ENCODE assay signal across 1 cellular context in the genomic region with DNA sequence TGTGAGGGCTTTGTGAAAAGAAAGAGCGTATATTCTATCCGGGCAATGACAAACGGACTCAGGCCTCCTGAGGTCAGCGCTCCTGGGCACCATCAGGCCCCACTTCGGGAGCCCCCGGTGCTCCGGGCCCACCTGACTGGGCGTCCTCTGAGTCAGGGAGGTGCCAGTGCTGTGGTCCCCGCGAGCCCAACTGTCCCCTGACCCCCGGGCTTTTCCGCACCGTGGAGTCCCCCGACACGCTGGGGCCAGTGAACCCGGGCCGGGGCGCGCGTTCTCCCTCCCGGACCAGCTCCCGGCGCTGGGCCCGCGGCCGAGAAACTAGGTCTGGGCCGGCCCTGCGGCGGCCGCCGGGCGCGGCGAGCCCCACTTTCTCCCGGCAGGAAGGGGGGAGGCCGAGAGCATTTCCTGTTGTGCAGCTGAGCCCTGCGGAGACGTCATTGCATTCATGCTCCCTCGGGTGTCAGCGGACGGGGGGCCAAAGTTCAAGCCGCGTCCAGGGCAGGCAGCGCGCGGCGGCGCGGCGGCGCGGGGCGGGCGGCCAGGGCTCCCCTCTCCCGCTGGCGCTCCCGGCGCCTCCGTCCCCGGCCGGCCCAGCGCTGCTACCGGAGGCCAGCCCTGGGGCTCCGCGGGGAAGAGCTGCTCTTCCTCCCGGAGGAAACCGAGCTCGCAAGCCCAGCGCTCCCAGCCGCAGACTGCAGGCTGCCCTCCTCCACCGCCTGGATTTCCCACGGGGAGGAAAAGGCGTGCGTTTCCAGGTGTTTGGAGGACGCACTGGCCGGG.
A peak's percentile ranks its signal among the peaks of the same experiment; 100 is the strongest.
TF ChIP-seq lines count a peak whose summit lies in the region.

No MANE protein-coding gene starts in this region.

TF ChIP-seq in HepG2, 621 proteins besides CTCF, POLR2A, EP300 and RAD21 (continued from another document and continues in another):
- TF ChIP-seq, protein P1, sequence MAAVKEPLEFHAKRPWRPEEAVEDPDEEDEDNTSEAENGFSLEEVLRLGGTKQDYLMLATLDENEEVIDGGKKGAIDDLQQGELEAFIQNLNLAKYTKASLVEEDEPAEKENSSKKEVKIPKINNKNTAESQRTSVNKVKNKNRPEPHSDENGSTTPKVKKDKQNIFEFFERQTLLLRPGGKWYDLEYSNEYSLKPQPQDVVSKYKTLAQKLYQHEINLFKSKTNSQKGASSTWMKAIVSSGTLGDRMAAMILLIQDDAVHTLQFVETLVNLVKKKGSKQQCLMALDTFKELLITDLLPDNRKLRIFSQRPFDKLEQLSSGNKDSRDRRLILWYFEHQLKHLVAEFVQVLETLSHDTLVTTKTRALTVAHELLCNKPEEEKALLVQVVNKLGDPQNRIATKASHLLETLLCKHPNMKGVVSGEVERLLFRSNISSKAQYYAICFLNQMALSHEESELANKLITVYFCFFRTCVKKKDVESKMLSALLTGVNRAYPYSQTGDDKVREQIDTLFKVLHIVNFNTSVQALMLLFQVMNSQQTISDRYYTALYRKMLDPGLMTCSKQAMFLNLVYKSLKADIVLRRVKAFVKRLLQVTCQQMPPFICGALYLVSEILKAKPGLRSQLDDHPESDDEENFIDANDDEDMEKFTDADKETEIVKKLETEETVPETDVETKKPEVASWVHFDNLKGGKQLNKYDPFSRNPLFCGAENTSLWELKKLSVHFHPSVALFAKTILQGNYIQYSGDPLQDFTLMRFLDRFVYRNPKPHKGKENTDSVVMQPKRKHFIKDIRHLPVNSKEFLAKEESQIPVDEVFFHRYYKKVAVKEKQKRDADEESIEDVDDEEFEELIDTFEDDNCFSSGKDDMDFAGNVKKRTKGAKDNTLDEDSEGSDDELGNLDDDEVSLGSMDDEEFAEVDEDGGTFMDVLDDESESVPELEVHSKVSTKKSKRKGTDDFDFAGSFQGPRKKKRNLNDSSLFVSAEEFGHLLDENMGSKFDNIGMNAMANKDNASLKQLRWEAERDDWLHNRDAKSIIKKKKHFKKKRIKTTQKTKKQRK (IDR thresholded peaks at IDR 0.05; ENCODE audit: low read length): no peak
- TF ChIP-seq JUNB (CRISPR knock-in tag; IDR thresholded peaks at IDR 0.05; ENCODE audit: borderline replicate concordance) (no peak), ZSCAN20 (CRISPR knock-in tag; IDR thresholded peaks at IDR 0.05; ENCODE audit: borderline replicate concordance) (peak; percentile 85; the same call in 1 of the 2 replicates), ZFAT (CRISPR knock-in tag; conservative IDR thresholded peaks at IDR 0.05) (no peak), ZNF773 (CRISPR knock-in tag; IDR thresholded peaks at IDR 0.05; ENCODE audit: borderline replicate concordance) (peak; percentile 89), GATAD2A (CRISPR knock-in tag; IDR thresholded peaks at IDR 0.05) (peak; percentile 41; the same call in 1 of the 2 replicates), ZSCAN31 (CRISPR knock-in tag; IDR thresholded peaks at IDR 0.05; ENCODE audit: low read depth) (peak; percentile 99), CHCHD3 (CRISPR knock-in tag; IDR thresholded peaks at IDR 0.05) (no peak), ELF4 (CRISPR knock-in tag; IDR thresholded peaks at IDR 0.05; ENCODE audit: borderline replicate concordance) (peak; percentile 85), KAT7 (CRISPR knock-in tag; IDR thresholded peaks at IDR 0.05; ENCODE audit: borderline replicate concordance) (peak; percentile 95), PAWR (CRISPR knock-in tag; IDR thresholded peaks at IDR 0.05; ENCODE audit: borderline replicate concordance) (no peak), ZNF33B (CRISPR knock-in tag; IDR thresholded peaks at IDR 0.05) (peak; percentile 70; the same call in 1 of the 2 replicates), ZNF44 (CRISPR knock-in tag; IDR thresholded peaks at IDR 0.05) (0 out of 2 replicates have a peak, but pooled peaks have one; percentile 39), ZNF766 (CRISPR knock-in tag; IDR thresholded peaks at IDR 0.05; ENCODE audit: borderline replicate concordance) (peak; percentile 96; the same call in 1 of the 2 replicates), ZNF317 (CRISPR knock-in tag; IDR thresholded peaks at IDR 0.05) (no peak; the same call in 1 of the 2 replicates), ZNF780A (CRISPR knock-in tag; IDR thresholded peaks at IDR 0.05) (no peak), NFIC (IDR thresholded peaks at IDR 0.05; ENCODE audit: low read length) (no peak; the same call in 1 of the 2 replicates), MTF2 (CRISPR knock-in tag; IDR thresholded peaks at IDR 0.05; ENCODE audit: borderline replicate concordance) (no peak), MBD4 (IDR thresholded peaks at IDR 0.05; ENCODE audit: borderline replicate concordance, low read length) (no peak), HMG20A (CRISPR knock-in tag; IDR thresholded peaks at IDR 0.05; ENCODE audit: borderline replicate concordance) (no peak), TCF7 (IDR thresholded peaks at IDR 0.05; ENCODE audit: low read depth) (no peak; the same call in 1 of the 2 replicates), HDAC6 (IDR thresholded peaks at IDR 0.05; ENCODE audit: low read depth, low read length) (no peak)
- TF ChIP-seq, protein P2, sequence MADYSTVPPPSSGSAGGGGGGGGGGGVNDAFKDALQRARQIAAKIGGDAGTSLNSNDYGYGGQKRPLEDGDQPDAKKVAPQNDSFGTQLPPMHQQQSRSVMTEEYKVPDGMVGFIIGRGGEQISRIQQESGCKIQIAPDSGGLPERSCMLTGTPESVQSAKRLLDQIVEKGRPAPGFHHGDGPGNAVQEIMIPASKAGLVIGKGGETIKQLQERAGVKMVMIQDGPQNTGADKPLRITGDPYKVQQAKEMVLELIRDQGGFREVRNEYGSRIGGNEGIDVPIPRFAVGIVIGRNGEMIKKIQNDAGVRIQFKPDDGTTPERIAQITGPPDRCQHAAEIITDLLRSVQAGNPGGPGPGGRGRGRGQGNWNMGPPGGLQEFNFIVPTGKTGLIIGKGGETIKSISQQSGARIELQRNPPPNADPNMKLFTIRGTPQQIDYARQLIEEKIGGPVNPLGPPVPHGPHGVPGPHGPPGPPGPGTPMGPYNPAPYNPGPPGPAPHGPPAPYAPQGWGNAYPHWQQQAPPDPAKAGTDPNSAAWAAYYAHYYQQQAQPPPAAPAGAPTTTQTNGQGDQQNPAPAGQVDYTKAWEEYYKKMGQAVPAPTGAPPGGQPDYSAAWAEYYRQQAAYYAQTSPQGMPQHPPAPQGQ (CRISPR knock-in tag; IDR thresholded peaks at IDR 0.05; ENCODE audit: borderline replicate concordance): no peak
- TF ChIP-seq, protein P3, sequence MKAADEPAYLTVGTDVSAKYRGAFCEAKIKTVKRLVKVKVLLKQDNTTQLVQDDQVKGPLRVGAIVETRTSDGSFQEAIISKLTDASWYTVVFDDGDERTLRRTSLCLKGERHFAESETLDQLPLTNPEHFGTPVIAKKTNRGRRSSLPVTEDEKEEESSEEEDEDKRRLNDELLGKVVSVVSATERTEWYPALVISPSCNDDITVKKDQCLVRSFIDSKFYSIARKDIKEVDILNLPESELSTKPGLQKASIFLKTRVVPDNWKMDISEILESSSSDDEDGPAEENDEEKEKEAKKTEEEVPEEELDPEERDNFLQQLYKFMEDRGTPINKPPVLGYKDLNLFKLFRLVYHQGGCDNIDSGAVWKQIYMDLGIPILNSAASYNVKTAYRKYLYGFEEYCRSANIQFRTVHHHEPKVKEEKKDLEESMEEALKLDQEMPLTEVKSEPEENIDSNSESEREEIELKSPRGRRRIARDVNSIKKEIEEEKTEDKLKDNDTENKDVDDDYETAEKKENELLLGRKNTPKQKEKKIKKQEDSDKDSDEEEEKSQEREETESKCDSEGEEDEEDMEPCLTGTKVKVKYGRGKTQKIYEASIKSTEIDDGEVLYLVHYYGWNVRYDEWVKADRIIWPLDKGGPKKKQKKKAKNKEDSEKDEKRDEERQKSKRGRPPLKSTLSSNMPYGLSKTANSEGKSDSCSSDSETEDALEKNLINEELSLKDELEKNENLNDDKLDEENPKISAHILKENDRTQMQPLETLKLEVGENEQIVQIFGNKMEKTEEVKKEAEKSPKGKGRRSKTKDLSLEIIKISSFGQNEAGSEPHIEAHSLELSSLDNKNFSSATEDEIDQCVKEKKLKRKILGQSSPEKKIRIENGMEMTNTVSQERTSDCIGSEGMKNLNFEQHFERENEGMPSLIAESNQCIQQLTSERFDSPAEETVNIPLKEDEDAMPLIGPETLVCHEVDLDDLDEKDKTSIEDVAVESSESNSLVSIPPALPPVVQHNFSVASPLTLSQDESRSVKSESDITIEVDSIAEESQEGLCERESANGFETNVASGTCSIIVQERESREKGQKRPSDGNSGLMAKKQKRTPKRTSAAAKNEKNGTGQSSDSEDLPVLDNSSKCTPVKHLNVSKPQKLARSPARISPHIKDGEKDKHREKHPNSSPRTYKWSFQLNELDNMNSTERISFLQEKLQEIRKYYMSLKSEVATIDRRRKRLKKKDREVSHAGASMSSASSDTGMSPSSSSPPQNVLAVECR (CRISPR knock-in tag; IDR thresholded peaks at IDR 0.05; ENCODE audit: borderline replicate concordance): peak; percentile 96
- TF ChIP-seq, protein P4, sequence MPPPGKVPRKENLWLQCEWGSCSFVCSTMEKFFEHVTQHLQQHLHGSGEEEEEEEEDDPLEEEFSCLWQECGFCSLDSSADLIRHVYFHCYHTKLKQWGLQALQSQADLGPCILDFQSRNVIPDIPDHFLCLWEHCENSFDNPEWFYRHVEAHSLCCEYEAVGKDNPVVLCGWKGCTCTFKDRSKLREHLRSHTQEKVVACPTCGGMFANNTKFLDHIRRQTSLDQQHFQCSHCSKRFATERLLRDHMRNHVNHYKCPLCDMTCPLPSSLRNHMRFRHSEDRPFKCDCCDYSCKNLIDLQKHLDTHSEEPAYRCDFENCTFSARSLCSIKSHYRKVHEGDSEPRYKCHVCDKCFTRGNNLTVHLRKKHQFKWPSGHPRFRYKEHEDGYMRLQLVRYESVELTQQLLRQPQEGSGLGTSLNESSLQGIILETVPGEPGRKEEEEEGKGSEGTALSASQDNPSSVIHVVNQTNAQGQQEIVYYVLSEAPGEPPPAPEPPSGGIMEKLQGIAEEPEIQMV (CRISPR knock-in tag; IDR thresholded peaks at IDR 0.05; ENCODE audit: low read depth): peak; percentile 78; the same call in 1 of the 2 replicates
- TF ChIP-seq, protein P5, sequence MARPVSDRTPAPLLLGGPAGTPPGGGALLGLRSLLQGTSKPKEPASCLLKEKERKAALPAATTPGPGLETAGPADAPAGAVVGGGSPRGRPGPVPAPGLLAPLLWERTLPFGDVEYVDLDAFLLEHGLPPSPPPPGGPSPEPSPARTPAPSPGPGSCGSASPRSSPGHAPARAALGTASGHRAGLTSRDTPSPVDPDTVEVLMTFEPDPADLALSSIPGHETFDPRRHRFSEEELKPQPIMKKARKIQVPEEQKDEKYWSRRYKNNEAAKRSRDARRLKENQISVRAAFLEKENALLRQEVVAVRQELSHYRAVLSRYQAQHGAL (CRISPR knock-in tag; IDR thresholded peaks at IDR 0.05; ENCODE audit: not compliant biosample characterization): peak; percentile 75
- TF ChIP-seq, protein P6, sequence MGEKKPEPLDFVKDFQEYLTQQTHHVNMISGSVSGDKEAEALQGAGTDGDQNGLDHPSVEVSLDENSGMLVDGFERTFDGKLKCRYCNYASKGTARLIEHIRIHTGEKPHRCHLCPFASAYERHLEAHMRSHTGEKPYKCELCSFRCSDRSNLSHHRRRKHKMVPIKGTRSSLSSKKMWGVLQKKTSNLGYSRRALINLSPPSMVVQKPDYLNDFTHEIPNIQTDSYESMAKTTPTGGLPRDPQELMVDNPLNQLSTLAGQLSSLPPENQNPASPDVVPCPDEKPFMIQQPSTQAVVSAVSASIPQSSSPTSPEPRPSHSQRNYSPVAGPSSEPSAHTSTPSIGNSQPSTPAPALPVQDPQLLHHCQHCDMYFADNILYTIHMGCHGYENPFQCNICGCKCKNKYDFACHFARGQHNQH (CRISPR knock-in tag; IDR thresholded peaks at IDR 0.05): peak; percentile 61; the same call in 1 of the 2 replicates
- TF ChIP-seq, protein P7, sequence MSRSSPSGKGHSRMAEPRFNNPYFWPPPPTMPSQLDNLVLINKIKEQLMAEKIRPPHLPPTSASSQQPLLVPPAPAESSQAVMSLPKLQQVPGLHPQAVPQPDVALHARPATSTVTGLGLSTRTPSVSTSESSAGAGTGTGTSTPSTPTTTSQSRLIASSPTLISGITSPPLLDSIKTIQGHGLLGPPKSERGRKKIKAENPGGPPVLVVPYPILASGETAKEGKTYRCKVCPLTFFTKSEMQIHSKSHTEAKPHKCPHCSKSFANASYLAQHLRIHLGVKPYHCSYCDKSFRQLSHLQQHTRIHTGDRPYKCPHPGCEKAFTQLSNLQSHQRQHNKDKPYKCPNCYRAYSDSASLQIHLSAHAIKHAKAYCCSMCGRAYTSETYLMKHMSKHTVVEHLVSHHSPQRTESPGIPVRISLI (CRISPR knock-in tag; IDR thresholded peaks at IDR 0.05; ENCODE audit: borderline replicate concordance): no peak
- TF ChIP-seq, protein P8, sequence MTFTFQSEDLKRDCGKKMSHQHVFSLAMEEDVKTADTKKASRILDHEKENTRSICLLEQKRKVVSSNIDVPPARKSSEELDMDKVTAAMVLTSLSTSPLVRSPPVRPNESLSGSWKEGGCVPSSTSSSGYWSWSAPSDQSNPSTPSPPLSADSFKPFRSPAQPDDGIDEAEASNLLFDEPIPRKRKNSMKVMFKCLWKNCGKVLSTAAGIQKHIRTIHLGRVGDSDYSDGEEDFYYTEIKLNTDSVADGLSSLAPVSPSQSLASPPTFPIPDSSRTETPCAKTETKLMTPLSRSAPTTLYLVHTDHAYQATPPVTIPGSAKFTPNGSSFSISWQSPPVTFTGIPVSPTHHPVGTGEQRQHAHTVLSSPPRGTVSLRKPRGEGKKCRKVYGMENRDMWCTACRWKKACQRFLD (CRISPR knock-in tag; IDR thresholded peaks at IDR 0.05; ENCODE audit: borderline replicate concordance): no peak; the same call in 1 of the 2 replicates
- TF ChIP-seq, protein P9, sequence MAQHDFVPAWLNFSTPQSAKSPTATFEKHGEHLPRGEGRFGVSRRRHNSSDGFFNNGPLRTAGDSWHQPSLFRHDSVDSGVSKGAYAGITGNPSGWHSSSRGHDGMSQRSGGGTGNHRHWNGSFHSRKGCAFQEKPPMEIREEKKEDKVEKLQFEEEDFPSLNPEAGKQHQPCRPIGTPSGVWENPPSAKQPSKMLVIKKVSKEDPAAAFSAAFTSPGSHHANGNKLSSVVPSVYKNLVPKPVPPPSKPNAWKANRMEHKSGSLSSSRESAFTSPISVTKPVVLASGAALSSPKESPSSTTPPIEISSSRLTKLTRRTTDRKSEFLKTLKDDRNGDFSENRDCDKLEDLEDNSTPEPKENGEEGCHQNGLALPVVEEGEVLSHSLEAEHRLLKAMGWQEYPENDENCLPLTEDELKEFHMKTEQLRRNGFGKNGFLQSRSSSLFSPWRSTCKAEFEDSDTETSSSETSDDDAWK (CRISPR knock-in tag; IDR thresholded peaks at IDR 0.05): no peak
- TF ChIP-seq, protein P10, sequence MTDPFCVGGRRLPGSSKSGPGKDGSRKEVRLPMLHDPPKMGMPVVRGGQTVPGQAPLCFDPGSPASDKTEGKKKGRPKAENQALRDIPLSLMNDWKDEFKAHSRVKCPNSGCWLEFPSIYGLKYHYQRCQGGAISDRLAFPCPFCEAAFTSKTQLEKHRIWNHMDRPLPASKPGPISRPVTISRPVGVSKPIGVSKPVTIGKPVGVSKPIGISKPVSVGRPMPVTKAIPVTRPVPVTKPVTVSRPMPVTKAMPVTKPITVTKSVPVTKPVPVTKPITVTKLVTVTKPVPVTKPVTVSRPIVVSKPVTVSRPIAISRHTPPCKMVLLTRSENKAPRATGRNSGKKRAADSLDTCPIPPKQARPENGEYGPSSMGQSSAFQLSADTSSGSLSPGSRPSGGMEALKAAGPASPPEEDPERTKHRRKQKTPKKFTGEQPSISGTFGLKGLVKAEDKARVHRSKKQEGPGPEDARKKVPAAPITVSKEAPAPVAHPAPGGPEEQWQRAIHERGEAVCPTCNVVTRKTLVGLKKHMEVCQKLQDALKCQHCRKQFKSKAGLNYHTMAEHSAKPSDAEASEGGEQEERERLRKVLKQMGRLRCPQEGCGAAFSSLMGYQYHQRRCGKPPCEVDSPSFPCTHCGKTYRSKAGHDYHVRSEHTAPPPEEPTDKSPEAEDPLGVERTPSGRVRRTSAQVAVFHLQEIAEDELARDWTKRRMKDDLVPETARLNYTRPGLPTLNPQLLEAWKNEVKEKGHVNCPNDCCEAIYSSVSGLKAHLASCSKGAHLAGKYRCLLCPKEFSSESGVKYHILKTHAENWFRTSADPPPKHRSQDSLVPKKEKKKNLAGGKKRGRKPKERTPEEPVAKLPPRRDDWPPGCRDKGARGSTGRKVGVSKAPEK (CRISPR knock-in tag; IDR thresholded peaks at IDR 0.05; ENCODE audit: borderline replicate concordance): no peak
